ENCODE assay signal across 26 cellular contexts in the genomic region with DNA sequence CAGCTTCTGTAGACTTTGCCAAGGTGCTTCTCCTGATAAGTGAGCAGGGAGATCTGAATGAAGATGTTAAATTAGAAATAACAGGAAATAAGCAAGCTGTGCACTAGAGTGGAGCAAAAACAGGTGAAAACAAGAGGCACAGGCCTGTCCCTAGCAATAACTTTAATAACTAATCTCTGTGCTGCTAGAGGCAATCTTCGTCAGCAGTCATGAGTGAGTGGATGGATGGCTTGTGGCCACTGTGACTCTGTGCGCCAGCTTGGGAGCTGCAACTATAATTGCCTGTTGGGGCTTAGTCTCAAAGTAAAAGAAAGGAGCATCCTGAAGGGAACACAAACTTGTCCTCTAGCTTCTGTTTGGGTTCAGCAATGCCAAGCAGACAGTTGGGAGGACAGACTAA.
"Had no signal": no experiment of that assay in that cellular context is flagged by ENCODE, and none has a peak within 500 bp of the region (broad histone marks: within the 10 kb centered on the region; RNA-seq: fewer than 3 reads in every experiment).

No MANE protein-coding gene starts in this region.

- H3K27ac ChIP-seq: neutrophil, pancreas, prostate gland, right lobe of liver, sigmoid colon, stomach, thoracic aorta, thyroid gland, tibial nerve, upper lobe of left lung, vagina had no signal

- ATAC-seq: natural killer cell treated with Interleukin-12 subunit alpha and Interleukin-12 subunit beta and Interleukin-15 and Interleukin-18, amount 100 ng/mL, for 72 hours; pancreas; right cardiac atrium; right lobe of liver; stimulated activated effector memory CD8-positive, alpha-beta T cell treated with anti-CD3 and anti-CD28 coated beads, Interleukin-12 subunit alpha, Interleukin-12 subunit beta, amount 100 ng/mL, for 72 hours; stimulated activated naive B cell treated with anti-CD40 and anti-IgM and Interleukin-4, amounts not matched to agents 10 μg/mL and 1 μg/mL and 100 μg/mL, for 72 hours had no signal

- H3K27me3 ChIP-seq: neutrophil, pancreas, right lobe of liver, sigmoid colon, stomach, thyroid gland, tibial nerve, upper lobe of left lung, vagina had no signal

- H3K9me3 ChIP-seq: neutrophil, pancreas, prostate gland, right lobe of liver, sigmoid colon, stomach, thoracic aorta, thyroid gland, tibial nerve, upper lobe of left lung, vagina had no signal

- H3K27ac Mint-ChIP-seq: natural killer cell treated with Interleukin-12 subunit alpha and Interleukin-12 subunit beta and Interleukin-15 and Interleukin-18, amount 100 ng/mL, for 72 hours; nephron progenitor cell; stimulated activated effector memory CD8-positive, alpha-beta T cell treated with anti-CD3 and anti-CD28 coated beads, Interleukin-12 subunit alpha, Interleukin-12 subunit beta, amount 100 ng/mL, for 72 hours; stimulated activated naive B cell treated with anti-CD40 and anti-IgM and Interleukin-4, amounts not matched to agents 10 μg/mL and 1 μg/mL and 100 μg/mL, for 72 hours; stimulated activated naive CD8-positive, alpha-beta T cell treated with anti-CD3 and anti-CD28 coated beads, Interleukin-15, Interleukin-2, amounts not matched to agents 100 ng/mL and 50 ng/mL, for 24 hours had no signal

- H3K4me3 ChIP-seq: pancreas, prostate gland, right lobe of liver, sigmoid colon, stomach, thoracic aorta, thyroid gland, tibial nerve, upper lobe of left lung, vagina had no signal

- H3K27me3 Mint-ChIP-seq: stimulated activated naive CD8-positive, alpha-beta T cell treated with anti-CD3 and anti-CD28 coated beads, Interleukin-15, Interleukin-2, amounts not matched to agents 100 ng/mL and 50 ng/mL, for 24 hours had no signal

- H3K4me1 ChIP-seq: pancreas, prostate gland, right lobe of liver, sigmoid colon, stomach, thyroid gland, tibial nerve, upper lobe of left lung, vagina had no signal

- FAIRE-seq: pancreas, small intestine had no signal

- DNase-seq: nephron progenitor cell; nucleus accumbens; pancreas; right cardiac atrium; right lobe of liver; sigmoid colon; small intestine; stimulated activated CD4-positive, alpha-beta T cell treated with anti-CD3 and anti-CD28 coated beads, Interleukin-15, amount 100 ng/mL, for 24 hours; stimulated activated CD4-positive, alpha-beta T cell treated with anti-CD3 and anti-CD28 coated beads, Interleukin-2, amount 100 ng/mL, for 24 hours; stimulated activated CD4-positive, alpha-beta T cell treated with anti-CD3 and anti-CD28 coated beads, Interleukin-2, amount 100 ng/mL, for 48 hours; stimulated activated CD4-positive, alpha-beta T cell treated with anti-CD3 and anti-CD28 coated beads, Interleukin-4, amount 100 ng/mL, for 24 hours; stimulated activated naive B cell treated with anti-CD40 and anti-IgM and Interleukin-4, amounts not matched to agents 10 μg/mL and 1 μg/mL and 100 μg/mL, for 72 hours; stimulated activated naive CD4-positive, alpha-beta T cell treated with Interleukin-2 at 50 U/mL for 16 hours; stomach; thyroid gland; trophoblast cell; upper lobe of left lung had no signal

- H3K4me3 Mint-ChIP-seq: natural killer cell treated with Interleukin-12 subunit alpha and Interleukin-12 subunit beta and Interleukin-15 and Interleukin-18, amount 100 ng/mL, for 72 hours; nephron progenitor cell; neural crest cell; stimulated activated effector memory CD8-positive, alpha-beta T cell treated with anti-CD3 and anti-CD28 coated beads, Interleukin-12 subunit alpha, Interleukin-12 subunit beta, amount 100 ng/mL, for 72 hours; stimulated activated naive B cell treated with anti-CD40 and anti-IgM and Interleukin-4, amounts not matched to agents 10 μg/mL and 1 μg/mL and 100 μg/mL, for 72 hours; stimulated activated naive CD8-positive, alpha-beta T cell treated with anti-CD3 and anti-CD28 coated beads, Interleukin-15, Interleukin-2, amounts not matched to agents 100 ng/mL and 50 ng/mL, for 24 hours had no signal

- H3K36me3 Mint-ChIP-seq: natural killer cell treated with Interleukin-12 subunit alpha and Interleukin-12 subunit beta and Interleukin-15 and Interleukin-18, amount 100 ng/mL, for 72 hours; stimulated activated effector memory CD8-positive, alpha-beta T cell treated with anti-CD3 and anti-CD28 coated beads, Interleukin-12 subunit alpha, Interleukin-12 subunit beta, amount 100 ng/mL, for 72 hours; stimulated activated naive B cell treated with anti-CD40 and anti-IgM and Interleukin-4, amounts not matched to agents 10 μg/mL and 1 μg/mL and 100 μg/mL, for 72 hours had no signal

- H3K4me1 Mint-ChIP-seq: nephron progenitor cell; neural crest cell; stimulated activated effector memory CD8-positive, alpha-beta T cell treated with anti-CD3 and anti-CD28 coated beads, Interleukin-12 subunit alpha, Interleukin-12 subunit beta, amount 100 ng/mL, for 72 hours; stimulated activated naive B cell treated with anti-CD40 and anti-IgM and Interleukin-4, amounts not matched to agents 10 μg/mL and 1 μg/mL and 100 μg/mL, for 72 hours had no signal

- H3K9me3 Mint-ChIP-seq: natural killer cell treated with Interleukin-12 subunit alpha and Interleukin-12 subunit beta and Interleukin-15 and Interleukin-18, amount 100 ng/mL, for 72 hours; nephron progenitor cell; neural crest cell; stimulated activated effector memory CD8-positive, alpha-beta T cell treated with anti-CD3 and anti-CD28 coated beads, Interleukin-12 subunit alpha, Interleukin-12 subunit beta, amount 100 ng/mL, for 72 hours; stimulated activated naive B cell treated with anti-CD40 and anti-IgM and Interleukin-4, amounts not matched to agents 10 μg/mL and 1 μg/mL and 100 μg/mL, for 72 hours; stimulated activated naive CD8-positive, alpha-beta T cell treated with anti-CD3 and anti-CD28 coated beads, Interleukin-15, Interleukin-2, amounts not matched to agents 100 ng/mL and 50 ng/mL, for 24 hours had no signal

- H3K36me3 ChIP-seq: neutrophil, pancreas, prostate gland, right lobe of liver, sigmoid colon, stomach, thoracic aorta, thyroid gland, tibial nerve, upper lobe of left lung, vagina had no signal
